Comparison of ENCODE assay signal across 8 cellular contexts in the genomic region with DNA sequence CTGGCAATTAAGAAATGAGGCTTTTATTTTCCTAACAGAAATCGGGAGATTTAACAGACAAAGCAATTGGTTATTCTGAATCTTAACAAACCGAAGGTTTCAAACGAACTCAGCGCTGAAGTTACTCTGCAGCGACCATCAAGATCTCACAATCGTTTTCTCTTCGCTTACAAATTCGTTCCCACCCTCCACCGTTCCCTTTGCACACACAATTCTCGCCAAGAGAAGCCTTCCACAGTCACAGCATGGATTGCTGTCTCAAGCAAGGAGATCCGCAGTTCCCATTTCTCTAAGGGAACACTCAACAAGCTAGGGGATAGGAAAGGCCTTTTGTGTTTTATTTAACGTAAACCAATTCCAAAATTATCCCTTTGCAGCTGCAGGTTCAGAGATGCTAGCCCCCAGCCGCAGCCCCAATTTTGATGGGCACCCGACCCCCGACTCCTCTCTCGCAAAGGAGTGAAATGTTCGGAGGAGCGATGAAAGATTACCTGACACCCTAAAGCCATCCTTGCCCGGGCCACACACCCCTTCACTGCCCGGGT. TPM values are rescaled to one million over a fixed set of nuclear protein-coding genes. Genes with fewer than 3 reads are reported as not detected.
A peak's percentile ranks its signal among the peaks of the same experiment; 100 is the strongest.
DNase-seq lines count a peak whose midpoint lies in the region; ATAC-seq and TF ChIP-seq lines count a peak whose summit lies in the region.

No MANE protein-coding gene starts in this region.

- H3K9ac ChIP-seq in adipocyte (ENCODE audit: low read length) = peak overlapping the region; percentile 99
- peak overlapping the region; percentile 75 for H3K9ac ChIP-seq in iPS-18a (ENCODE audit: low read length)
- peak overlapping the region; percentile 98 for H3K9ac ChIP-seq in skeletal muscle satellite cell (ENCODE audit: low read depth, low read length)

- H3K27me3 ChIP-seq in adipocyte (replicated peaks; ENCODE audit: control insufficient read depth, insufficient read depth, low read length) = no peaks in the 10 kb centered on the region
- H3K27me3 ChIP-seq in iPS-18a (ENCODE audit: control insufficient read depth, insufficient read depth, low read length) = no peaks in the 10 kb centered on the region
- H3K27me3 ChIP-seq in skeletal muscle satellite cell (ENCODE audit: control insufficient read depth, insufficient read depth, low read length) = no peaks in the 10 kb centered on the region

- H3K9me3 ChIP-seq in adipocyte (ENCODE audit: control insufficient read depth, low read length) = no peaks in the 10 kb centered on the region
- no peaks in the 10 kb centered on the region for H3K9me3 ChIP-seq in iPS-18a (ENCODE audit: control insufficient read depth, low read depth, low read length)
- no peaks in the 10 kb centered on the region for H3K9me3 ChIP-seq in skeletal muscle satellite cell (replicated peaks; ENCODE audit: low read length)

- H3K27ac ChIP-seq in C4-2B (peak overlapping the region; percentile 99), iPS-18a (ENCODE audit: low read length) (no peak overlapping the region)

- H3K36me3 ChIP-seq in adipocyte (ENCODE audit: control insufficient read depth, insufficient read depth, low read length, severe bottlenecking) (no peaks in the 10 kb centered on the region), iPS-18a (ENCODE audit: control insufficient read depth, low read depth, low read length) (no peaks in the 10 kb centered on the region), skeletal muscle satellite cell (ENCODE audit: insufficient read depth, low read length) (no peaks in the 10 kb centered on the region)

- no peak for TF ChIP-seq CTCF in C4-2B (conservative IDR thresholded peaks at IDR 0.05)

- DNase-seq in HuH-7.5 (ENCODE audit: low spot score) = peak; percentile 31
- DNase-seq in adipocyte (ENCODE audit: low read depth) = peak; percentile 59
- DNase-seq in iPS-NIHi7 (ENCODE audit: extremely low spot score) = no peak

- ATAC-seq in GM19023 (IDR thresholded peaks at IDR 0.05; ENCODE audit: unreplicated experiment) = no peak
- no peak for ATAC-seq in GM19452 (IDR thresholded peaks at IDR 0.05; ENCODE audit: unreplicated experiment)

- H3K4me3 ChIP-seq in adipocyte (ENCODE audit: low read length) = peak overlapping the region; percentile 98
- H3K4me3 ChIP-seq in iPS-18a (ENCODE audit: low read length) = peak overlapping the region; percentile 97
- peak overlapping the region; percentile 97 for H3K4me3 ChIP-seq in skeletal muscle satellite cell (ENCODE audit: low read length)

- peaks cover 29% of the 10 kb centered on the region for H3K4me1 ChIP-seq in adipocyte (ENCODE audit: control insufficient read depth, insufficient read depth, low read length)
- H3K4me1 ChIP-seq in iPS-18a (ENCODE audit: control insufficient read depth, low read depth, low read length) = peaks cover 4% of the 10 kb centered on the region
- H3K4me1 ChIP-seq in skeletal muscle satellite cell (ENCODE audit: control insufficient read depth, insufficient read depth, low read length) = peaks cover 30% of the 10 kb centered on the region

- H3K4me2 ChIP-seq in skeletal muscle satellite cell (ENCODE audit: low read length) = peak overlapping the region; percentile 94

RNA-seq across cellular contexts. Expression of gene FBXO42, which starts 0.8 kb away (rescaled TPM):
- 9.4 and 9.9 TPM in 2 replicates for total RNA-seq in skeletal muscle satellite cell (2012; rRNA removed)

RNA-seq across cellular contexts. Expression of gene SZRD1, which starts 15.5 kb away (rescaled TPM):
- total RNA-seq in skeletal muscle satellite cell (2012; rRNA removed) = 63.1 and 70.8 TPM in 2 replicates
